Comparison of ENCODE assay signal across 9 cellular contexts in genomic region chr19:1270854-1271527, GRCh38. TPM values are rescaled to one million over a fixed set of nuclear protein-coding genes. Genes with fewer than 3 reads are reported as not detected.
DNase-seq lines count a peak whose midpoint lies in the region; ATAC-seq and TF ChIP-seq lines count a peak whose summit lies in the region.
"Had no signal": no experiment of that assay in that cellular context is flagged by ENCODE, and none has a peak within 500 bp of the region (broad histone marks: within the 10 kb centered on the region; RNA-seq: fewer than 3 reads in every experiment).

No MANE protein-coding gene starts in this region.

- H3K4me2 ChIP-seq in BLaER1 treated with 17β-estradiol and CSF1 and Interleukin-3, amounts not matched to agents 10 nM and 100 nM = peak overlapping the region; percentile 93 to 100 (median 99)

- H3K4me3 ChIP-seq in BLaER1 treated with 17β-estradiol and CSF1 and Interleukin-3, amounts not matched to agents 10 nM and 100 nM = peak overlapping the region; percentile 70 to 89 (median 76)
- H3K4me3 ChIP-seq in LNCaP clone FGC (ENCODE audit: low read depth, low read length) = peak overlapping the region; percentile 66

- peaks cover 65% of the 10 kb centered on the region for H3K36me3 Mint-ChIP-seq in dendritic cell treated with granulocyte-macrophage colony-stimulating factor and Interleukin-4, amounts not matched to agents 40 ng/mL and 50 ng/mL, for 4 days (ENCODE audit: low read depth)
- H3K36me3 Mint-ChIP-seq in neural crest cell (ENCODE audit: low read depth) = peaks cover 23% of the 10 kb centered on the region

- H3K4me1 Mint-ChIP-seq in dendritic cell treated with granulocyte-macrophage colony-stimulating factor and Interleukin-4, amounts not matched to agents 40 ng/mL and 50 ng/mL, for 4 days (ENCODE audit: low read depth) = peaks cover 79% of the 10 kb centered on the region
- H3K4me1 Mint-ChIP-seq in neural crest cell = peaks cover 62% of the 10 kb centered on the region

- peak overlapping the region; percentile 98 to 100 (median 99) for H3K9ac ChIP-seq in BLaER1 treated with 17β-estradiol and CSF1 and Interleukin-3, amounts not matched to agents 10 nM and 100 nM

- H4K20me1 ChIP-seq in BLaER1 treated with 17β-estradiol and CSF1 and Interleukin-3, amounts not matched to agents 10 nM and 100 nM = peaks cover 56 to 85% (median 65%) of the 10 kb centered on the region in 11 experiments

- intact Hi-C loops in dendritic cell treated with granulocyte-macrophage colony-stimulating factor and Interleukin-4, amounts not matched to agents 40 ng/mL and 50 ng/mL, for 4 days (cut with micrococcal nuclease) = no loop called here

- no peaks in the 10 kb centered on the region for H3K9me3 Mint-ChIP-seq in dendritic cell treated with granulocyte-macrophage colony-stimulating factor and Interleukin-4, amounts not matched to agents 40 ng/mL and 50 ng/mL, for 4 days
- no peaks in the 10 kb centered on the region for H3K9me3 Mint-ChIP-seq in neural crest cell

- H3K27me3 ChIP-seq in BLaER1 treated with 17β-estradiol and CSF1 and Interleukin-3, amounts not matched to agents 10 nM and 100 nM = no peaks in the 10 kb centered on the region; a peak in 3 of 22 replicates

- H3K36me3 ChIP-seq in BLaER1 treated with 17β-estradiol and CSF1 and Interleukin-3, amounts not matched to agents 10 nM and 100 nM = peaks cover 46 to 52% (median 49%) of the 10 kb centered on the region in 11 experiments

- H3K27me3 Mint-ChIP-seq in dendritic cell treated with granulocyte-macrophage colony-stimulating factor and Interleukin-4, amounts not matched to agents 40 ng/mL and 50 ng/mL, for 4 days = peaks cover 7% of the 10 kb centered on the region
- peaks cover 28% of the 10 kb centered on the region for H3K27me3 Mint-ChIP-seq in neural crest cell (ENCODE audit: low read depth)

- peaks cover 69 to 83% (median 80%) of the 10 kb centered on the region in 10 experiments for H3K4me1 ChIP-seq in BLaER1 treated with 17β-estradiol and CSF1 and Interleukin-3, amounts not matched to agents 10 nM and 100 nM

- H3K4me3 Mint-ChIP-seq in dendritic cell treated with granulocyte-macrophage colony-stimulating factor and Interleukin-4, amounts not matched to agents 40 ng/mL and 50 ng/mL, for 4 days = peak overlapping the region; percentile 99
- H3K4me3 Mint-ChIP-seq in neural crest cell = peak overlapping the region; percentile 91

- ATAC-seq in GM21360 (IDR thresholded peaks at IDR 0.05; ENCODE audit: unreplicated experiment) = no peak
- ATAC-seq: left colon had no signal

- no peak for DNase-seq in LNCaP clone FGC (ENCODE audit: low read depth)
- no peak for DNase-seq in neural crest cell (ENCODE audit: low read depth, low spot score)
- DNase-seq in C1 segment of cervical spinal cord (lab: John Stamatoyannopoulos, UW) = no peak
- no peak for DNase-seq in NCI-H510A (lab: John Stamatoyannopoulos, UW)
- no peak for DNase-seq in NCI-H774 (lab: John Stamatoyannopoulos, UW)

- TF ChIP-seq CTCF in LNCaP clone FGC (IDR thresholded peaks at IDR 0.05; ENCODE audit: control insufficient read depth, extremely low read depth, insufficient read depth) (no peak), neural crest cell (conservative IDR thresholded peaks at IDR 0.05) (no peak)

- no peaks in the 10 kb centered on the region for H3K9me3 ChIP-seq in BLaER1 treated with 17β-estradiol and CSF1 and Interleukin-3, amounts not matched to agents 10 nM and 100 nM (replicated peaks in 1 of 11)

- H3K27ac ChIP-seq in BLaER1 treated with 17β-estradiol and CSF1 and Interleukin-3, amounts not matched to agents 10 nM and 100 nM = peak overlapping the region in 10 of 11 experiments; percentile 98 to 100 (median 99); a peak in 20 of 22 replicates

- peak overlapping the region; percentile 90 for H3K27ac Mint-ChIP-seq in dendritic cell treated with granulocyte-macrophage colony-stimulating factor and Interleukin-4, amounts not matched to agents 40 ng/mL and 50 ng/mL, for 4 days
- peak overlapping the region; percentile 43 for H3K27ac Mint-ChIP-seq in neural crest cell (ENCODE audit: unreplicated experiment)

RNA-seq across cellular contexts. Expression of gene CIRBP, which starts 1.9 kb away (rescaled TPM):
- 414 and 421 TPM in 2 replicates for total RNA-seq in neural crest cell

RNA-seq across cellular contexts. Expression of gene FAM174C, which starts 4.3 kb away (rescaled TPM):
- total RNA-seq in neural crest cell = 33.3 and 36.6 TPM in 2 replicates

RNA-seq across cellular contexts. Expression of gene EFNA2, which starts 14.7 kb away (rescaled TPM):
- 28.0 and 31.0 TPM in 2 replicates for total RNA-seq in neural crest cell

RNA-seq across cellular contexts. Expression of gene MIDN, which starts 22.6 kb away (rescaled TPM):
- 177 and 187 TPM in 2 replicates for total RNA-seq in neural crest cell

RNA-seq across cellular contexts. Expression of gene ATP5F1D, which starts 29.4 kb away (rescaled TPM):
- total RNA-seq in neural crest cell = 140 and 141 TPM in 2 replicates
